Comparison of ENCODE assay signal across 26 cellular contexts in the genomic region with DNA sequence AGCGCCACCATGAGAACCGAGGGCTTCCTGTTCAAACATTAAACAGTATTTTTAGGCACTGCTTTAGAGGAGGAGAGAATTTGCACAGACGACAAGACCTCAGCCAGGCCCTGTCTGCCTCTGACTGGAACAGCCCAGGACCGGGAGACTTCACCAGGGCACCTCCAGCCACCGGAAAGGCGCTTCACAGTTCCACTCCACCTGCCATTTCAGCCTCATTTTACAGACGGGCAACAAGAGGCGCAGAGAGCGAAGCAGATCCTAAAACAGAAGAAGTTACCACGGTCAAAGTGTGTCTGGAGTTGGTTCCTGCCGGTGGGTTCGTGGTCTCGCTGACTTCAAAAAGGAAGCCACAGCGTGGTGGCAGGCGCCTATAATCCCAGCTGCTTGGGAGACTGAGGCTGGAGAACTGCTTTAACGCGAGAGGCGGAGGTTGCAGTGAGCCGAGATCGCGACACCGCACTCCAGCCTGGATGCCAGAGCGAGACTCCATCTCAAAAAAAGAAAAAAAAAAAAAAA. TPM values are rescaled to one million over a fixed set of nuclear protein-coding genes. Genes with fewer than 3 reads are reported as not detected.
DNase-seq lines count a peak whose midpoint lies in the region; ATAC-seq and TF ChIP-seq lines count a peak whose summit lies in the region.
"Had no signal": no experiment of that assay in that cellular context is flagged by ENCODE, and none has a peak within 500 bp of the region (broad histone marks: within the 10 kb centered on the region; RNA-seq: fewer than 3 reads in every experiment).

No MANE protein-coding gene starts in this region.

- TF ChIP-seq POLR2A in tibial nerve (IDR thresholded peaks at IDR 0.05) = no peak

- no peaks in the 10 kb centered on the region for H4K20me1 ChIP-seq in BLaER1 treated with 17β-estradiol and CSF1 and Interleukin-3, amounts not matched to agents 10 nM and 100 nM

- H3K23ac ChIP-seq in neuronal stem cell (ENCODE audit: low read depth, low read length, poor library complexity) = no peak overlapping the region

- H3K27me3 ChIP-seq in BLaER1 treated with 17β-estradiol and CSF1 and Interleukin-3, amounts not matched to agents 10 nM and 100 nM = no peaks in the 10 kb centered on the region
- H3K27me3 ChIP-seq in iPS-20b (ENCODE audit: insufficient read depth, low read length) (no peaks in the 10 kb centered on the region), neuronal stem cell (ENCODE audit: control insufficient read depth in 3 of 3, insufficient read depth in 3 of 3, low read depth in 1 of 3, low read length in 3 of 3) (peaks cover 0 to 6% (median 0%) of the 10 kb centered on the region in 3 experiments), tibial nerve (no peaks in the 10 kb centered on the region)
- H3K27me3 ChIP-seq: SJSA1 had no signal

- no peak overlapping the region for H4K91ac ChIP-seq in neuronal stem cell (ENCODE audit: low read depth, low read length, poor library complexity)

- H3K4me3 ChIP-seq in BLaER1 treated with 17β-estradiol and CSF1 and Interleukin-3, amounts not matched to agents 10 nM and 100 nM = no peak overlapping the region
- H3K4me3 ChIP-seq in iPS-20b (ENCODE audit: low read length) = no peak overlapping the region
- H3K4me3 ChIP-seq in neuronal stem cell (ENCODE audit: low read length in 2 of 2) = no peak overlapping the region
- H3K4me3 ChIP-seq in tibial nerve = no peak overlapping the region
- H3K4me3 ChIP-seq: GM23248, SJSA1 had no signal

- no peak overlapping the region for H3K14ac ChIP-seq in neuronal stem cell (ENCODE audit: low read length)

- peak; percentile 39 for DNase-seq in MV-4-11 (lab: John Stamatoyannopoulos, UW)
- no peak for DNase-seq in neuronal stem cell (ENCODE audit: low spot score)
- no peak for DNase-seq in LoVo (ENCODE audit: low spot score)
- DNase-seq in tibial nerve (ENCODE audit: low spot score in 2 of 2) = no peak
- DNase-seq: CD4-positive, alpha-beta T cell; COR-L47; DMS53; GM23248; HCEC 1CT; KBM-7; MM.1S; NCI-H1105 treated with DMSO at 0.1 percent for 48 hours; NCI-H146; NCI-H1930; NCI-H2107; NCI-H524; NCI-H774; PC-3 had no signal

- H2BK5ac ChIP-seq in neuronal stem cell (ENCODE audit: low read length) = no peak overlapping the region

- no peak overlapping the region for H3K9ac ChIP-seq in BLaER1 treated with 17β-estradiol and CSF1 and Interleukin-3, amounts not matched to agents 10 nM and 100 nM
- H3K9ac ChIP-seq in iPS-20b (ENCODE audit: low read depth, low read length) (peak overlapping the region; percentile 20; the same call in 1 of the 2 replicates), neuronal stem cell (ENCODE audit: low read depth, low read length, poor library complexity) (no peak overlapping the region)
- H3K9ac ChIP-seq: GM23248 had no signal

- no peaks in the 10 kb centered on the region for H3K79me1 ChIP-seq in neuronal stem cell (ENCODE audit: low read depth, low read length)

- no peaks in the 10 kb centered on the region for H3K36me3 ChIP-seq in BLaER1 treated with 17β-estradiol and CSF1 and Interleukin-3, amounts not matched to agents 10 nM and 100 nM
- H3K36me3 ChIP-seq in iPS-20b (ENCODE audit: insufficient read depth, low read depth, low read length) (no peaks in the 10 kb centered on the region), neuronal stem cell (replicated peaks in 1 of 2; ENCODE audit: control insufficient read depth in 2 of 2, insufficient read depth in 2 of 2, low read length in 2 of 2) (no peaks in the 10 kb centered on the region), tibial nerve (no peaks in the 10 kb centered on the region)
- H3K36me3 ChIP-seq: SJSA1 had no signal

- no peak overlapping the region for H2BK120ac ChIP-seq in neuronal stem cell (ENCODE audit: low read depth, low read length)

- H3K9me3 ChIP-seq in BLaER1 treated with 17β-estradiol and CSF1 and Interleukin-3, amounts not matched to agents 10 nM and 100 nM (replicated peaks in 1 of 11) = peaks cover 4 to 19% (median 13%) of the 10 kb centered on the region in 11 experiments; a peak in 19 of 22 replicates
- H3K9me3 ChIP-seq in iPS-20b (ENCODE audit: insufficient read depth, low read depth, low read length) (no peaks in the 10 kb centered on the region), neuronal stem cell (replicated peaks in 1 of 2; ENCODE audit: control insufficient read depth in 2 of 2, insufficient read depth in 1 of 2, low read depth in 1 of 2, low read length in 2 of 2) (peaks cover 0 to 4% of the 10 kb centered on the region in 2 donors), tibial nerve (peaks cover 0 to 4% (median 0%) of the 10 kb centered on the region in 4 donors)

- H2AK5ac ChIP-seq in neuronal stem cell (ENCODE audit: low read depth, low read length) = no peak overlapping the region

- peak overlapping the region; percentile 70 for H3K18ac ChIP-seq in neuronal stem cell (ENCODE audit: low read length)

- TF ChIP-seq EP300 in tibial nerve (IDR thresholded peaks at IDR 0.05) = no peak

- ATAC-seq in HG02884 (IDR thresholded peaks at IDR 0.05; ENCODE audit: unreplicated experiment) = no peak
- ATAC-seq: PC-3, Right ventricle myocardium inferior had no signal

- H2BK15ac ChIP-seq in neuronal stem cell (ENCODE audit: low read length) = no peak overlapping the region

- no peak overlapping the region for H3K27ac ChIP-seq in BLaER1 treated with 17β-estradiol and CSF1 and Interleukin-3, amounts not matched to agents 10 nM and 100 nM
- no peak overlapping the region for H3K27ac ChIP-seq in iPS-20b (ENCODE audit: low read length)
- no peak overlapping the region for H3K27ac ChIP-seq in neuronal stem cell (replicated peaks; ENCODE audit: low read length)
- no peak overlapping the region for H3K27ac ChIP-seq in tibial nerve
- H3K27ac ChIP-seq: GM23248, SJSA1 had no signal

- H2AFZ ChIP-seq in neuronal stem cell (ENCODE audit: low read length) = peak overlapping the region; percentile 30
- H2AFZ ChIP-seq: GM23248 had no signal

- H2BK12ac ChIP-seq in neuronal stem cell (ENCODE audit: low read length) = no peak overlapping the region

- H3K4ac ChIP-seq in neuronal stem cell (ENCODE audit: low read length) = no peak overlapping the region

- peaks cover 0 to 16% (median 10%) of the 10 kb centered on the region in 10 experiments; a peak in 15 of 20 replicates for H3K4me1 ChIP-seq in BLaER1 treated with 17β-estradiol and CSF1 and Interleukin-3, amounts not matched to agents 10 nM and 100 nM
- H3K4me1 ChIP-seq in iPS-20b (ENCODE audit: insufficient read depth, low read length) (peaks cover 33% of the 10 kb centered on the region; the same call in 1 of the 2 replicates), neuronal stem cell (ENCODE audit: control insufficient read depth in 2 of 2, insufficient read depth in 1 of 2, low read depth in 1 of 2, low read length in 2 of 2) (peaks cover 0 to 3% of the 10 kb centered on the region in 2 donors), tibial nerve (no peaks in the 10 kb centered on the region)
- H3K4me1 ChIP-seq: SJSA1 had no signal

- no CpG with 5 or more reads among the region's 23 CpGs for WGBS in neuronal stem cell (ENCODE audit: extremely low coverage in 2 of 2, insufficient read length in 2 of 2, insufficient replicate concordance in 1 of 2), 2 donors
- 80% methylated on average over 23 of the region's 23 CpGs for WGBS in tibial nerve, 2 donors

- H4K8ac ChIP-seq in neuronal stem cell (ENCODE audit: low read depth, low read length) = no peak overlapping the region

- peak overlapping the region in 8 of 11 experiments; percentile 16 to 48 (median 27); a peak in 10 of 22 replicates for H3K4me2 ChIP-seq in BLaER1 treated with 17β-estradiol and CSF1 and Interleukin-3, amounts not matched to agents 10 nM and 100 nM
- no peak overlapping the region for H3K4me2 ChIP-seq in neuronal stem cell (ENCODE audit: insufficient read depth, low read length, poor library complexity, severe bottlenecking)

- no peak for TF ChIP-seq CTCF in tibial nerve (IDR thresholded peaks at IDR 0.05)

RNA-seq across cellular contexts. Expression of gene COL23A1, which starts 28.4 kb away (rescaled TPM):
- polyA plus RNA-seq in neuronal stem cell (2013, experiment 1 of 2) = 0.82 TPM
- polyA plus RNA-seq in neuronal stem cell (2013, experiment 2 of 2) = 1.0 TPM
- 10 to 100 TPM in 3 of 4 donors, 1 to 10 TPM in 1; 7.9 to 20.4 (median 12.0) TPM for total RNA-seq in tibial nerve
- total RNA-seq: A172; CD4-positive, alpha-beta T cell; GM23248; LHCN-M2; PC-3; SJSA1 had no signal
- polyA plus RNA-seq: BJ, GM23248 had no signal
